Comparison of ENCODE assay signal across 8 cellular contexts in genomic region chr5:91219141-91219802, GRCh38.
DNase-seq lines count a peak whose midpoint lies in the region; ATAC-seq, FAIRE-seq and TF ChIP-seq lines count a peak whose summit lies in the region.

No MANE protein-coding gene starts in this region.

- POLR2A ChIA-PET in GM10248 (lab: Yijun Ruan, JAX): no interaction called here
- POLR2A ChIA-PET in activated CD4-positive, alpha-beta T cell treated with anti-CD3 and anti-CD28 coated beads, Interleukin-2, amount 10 ng/mL, durations not matched to agents 7 days and 5 days (lab: Charles Lee): interaction anchor here (1.2 kb wide), 1 partner anchor 164 kb away, joined by 3 read pairs; the partner anchor contains the start of gene ARRDC3

- H3K9me3 Mint-ChIP-seq in activated CD4-positive, alpha-beta T cell treated with anti-CD3 and anti-CD28 coated beads, Interleukin-2, amount 10 ng/mL, durations not matched to agents 7 days and 5 days: no peaks in the 10 kb centered on the region

- peaks cover 4% of the 10 kb centered on the region for H3K27me3 Mint-ChIP-seq in activated CD4-positive, alpha-beta T cell treated with anti-CD3 and anti-CD28 coated beads, Interleukin-2, amount 10 ng/mL, durations not matched to agents 7 days and 5 days

- DNase-seq in DMS79 treated with DMSO at 0.1 percent for 48 hours (lab: John Stamatoyannopoulos, UW) (peak; percentile 82), NOMO-1 treated with dmso at 0.1 percent for 144 hours (lab: John Stamatoyannopoulos, UW; ENCODE audit: unreplicated experiment) (peak; percentile 76), fibroblast of the aortic adventitia (ENCODE audit: low read depth) (peak; percentile 97), renal cortical epithelial cell (ENCODE audit: low read depth) (peak; percentile 95), GM10248 (ENCODE audit: extremely low spot score) (no peak), D721Med (ENCODE audit: insufficient read length, low spot score) (no peak)
- no peak for DNase-seq in activated CD4-positive, alpha-beta T cell treated with anti-CD3 and anti-CD28 coated beads, Interleukin-2, amount 10 ng/mL, durations not matched to agents 7 days and 5 days

- no peak for ATAC-seq in GM18505 (IDR thresholded peaks at IDR 0.05; ENCODE audit: unreplicated experiment)

- no peaks in the 10 kb centered on the region for H3K4me1 Mint-ChIP-seq in activated CD4-positive, alpha-beta T cell treated with anti-CD3 and anti-CD28 coated beads, Interleukin-2, amount 10 ng/mL, durations not matched to agents 7 days and 5 days

- FAIRE-seq in D721Med (lab: Jason Lieb, UNC): no peak

- no peak for TF ChIP-seq CTCF in fibroblast of the aortic adventitia (IDR thresholded peaks at IDR 0.05; ENCODE audit: insufficient read depth, low read length)
- TF ChIP-seq CTCF in GM10248 (IDR thresholded peaks at IDR 0.05; ENCODE audit: control extremely low read depth, extremely low read depth, low read depth, missing control alignments): no peak
- no peak for TF ChIP-seq CTCF in D721Med (IDR thresholded peaks at IDR 0.05; ENCODE audit: insufficient read depth, missing control alignments)

- CTCF ChIA-PET in GM10248 (lab: Yijun Ruan, JAX): interaction anchor here (0.8 to 4.0 kb wide), 17 partner anchors 12 to 200 kb away, joined by 3 to 55 read pairs (median 3); partner anchors contain the start of gene ARRDC3
- CTCF ChIA-PET in activated CD4-positive, alpha-beta T cell treated with anti-CD3 and anti-CD28 coated beads, Interleukin-2, amount 10 ng/mL, durations not matched to agents 7 days and 5 days (lab: Charles Lee): interaction anchor here (0.6 to 7.7 kb wide), 8 partner anchors 12 to 200 kb away, joined by 3 to 67 read pairs (median 4); partner anchors contain the start of gene ARRDC3

- H3K36me3 Mint-ChIP-seq in activated CD4-positive, alpha-beta T cell treated with anti-CD3 and anti-CD28 coated beads, Interleukin-2, amount 10 ng/mL, durations not matched to agents 7 days and 5 days (ENCODE audit: low read depth): no peaks in the 10 kb centered on the region

- H3K4me3 ChIP-seq in fibroblast of the aortic adventitia (ENCODE audit: low read depth, low read length): no peak overlapping the region

- no peak overlapping the region for H3K4me3 Mint-ChIP-seq in activated CD4-positive, alpha-beta T cell treated with anti-CD3 and anti-CD28 coated beads, Interleukin-2, amount 10 ng/mL, durations not matched to agents 7 days and 5 days

- no peak overlapping the region for H3K27ac Mint-ChIP-seq in activated CD4-positive, alpha-beta T cell treated with anti-CD3 and anti-CD28 coated beads, Interleukin-2, amount 10 ng/mL, durations not matched to agents 7 days and 5 days

- TF ChIP-seq POLR2A in GM18505 (IDR thresholded peaks at IDR 0.05; ENCODE audit: borderline replicate concordance, extremely low read depth, insufficient read depth, insufficient read length): no peak

Comparison
In these comparisons a context has a peak if more than half of its experiments do, and no peak if none do; other contexts are left out.
1. DNase-seq: peak in DMS79 treated with DMSO at 0.1 percent for 48 hours (single experiment), NOMO-1 treated with dmso at 0.1 percent for 144 hours (single experiment), fibroblast of the aortic adventitia (single experiment) and renal cortical epithelial cell (single experiment); none in GM10248 (single experiment), D721Med (single experiment) and activated CD4-positive, alpha-beta T cell treated with anti-CD3 and anti-CD28 coated beads, Interleukin-2, amount 10 ng/mL, durations not matched to agents 7 days and 5 days (single experiment).